9 cellular contexts compared by ENCODE assay signal in genomic region chrX:147913570-147913969, GRCh38. TPM values are rescaled to one million over a fixed set of nuclear protein-coding genes. Genes with fewer than 3 reads are reported as not detected.
DNase-seq lines count a peak whose midpoint lies in the region; ATAC-seq and TF ChIP-seq lines count a peak whose summit lies in the region.
"Had no signal": no experiment of that assay in that cellular context is flagged by ENCODE, and none has a peak within 500 bp of the region (broad histone marks: within the 10 kb centered on the region; RNA-seq: fewer than 3 reads in every experiment).

No MANE protein-coding gene starts in this region.

- TF ChIP-seq EP300 in gastroesophageal sphincter (IDR thresholded peaks at IDR 0.05): no peak

- no peaks in the 10 kb centered on the region for H3K27me3 Mint-ChIP-seq in activated T-cell treated with anti-CD3 and anti-CD28 coated beads, Interleukin-2, amount 50 U/mL, for 24 hours
- H3K27me3 Mint-ChIP-seq in WTC11 (ENCODE audit: low read depth): peaks cover 30% of the 10 kb centered on the region

- H3K4me1 Mint-ChIP-seq in activated T-cell treated with anti-CD3 and anti-CD28 coated beads, Interleukin-2, amount 50 U/mL, for 24 hours (ENCODE audit: low read depth): peaks cover 51% of the 10 kb centered on the region
- H3K4me1 Mint-ChIP-seq in WTC11: peaks cover 41% of the 10 kb centered on the region

- CTCF ChIA-PET in WTC11 (lab: Charles Lee): no interaction called here

- WGBS in spleen, 5 donors: 58 to 72% (median 70%) methylated on average over 6 of the region's 6 CpGs
- WGBS in gastroesophageal sphincter (ENCODE audit: low coverage in 1 of 2), 2 donors: 43 to 69% methylated on average over 4 to 5 of the region's 6 CpGs

- H3K27me3 ChIP-seq in spleen (replicated peaks in 1 of 7) (no peaks in the 10 kb centered on the region), gastroesophageal sphincter (no peaks in the 10 kb centered on the region)

- H3K4me3 Mint-ChIP-seq in activated T-cell treated with anti-CD3 and anti-CD28 coated beads, Interleukin-2, amount 50 U/mL, for 24 hours: peak overlapping the region; percentile 89
- H3K4me3 Mint-ChIP-seq in WTC11: peak overlapping the region; percentile 94

- TF ChIP-seq POLR2A in spleen (IDR thresholded peaks at IDR 0.05) (no peak), gastroesophageal sphincter (IDR thresholded peaks at IDR 0.05) (no peak)

- ATAC-seq in WTC11: no peak
- no peak for ATAC-seq in gastroesophageal sphincter

- no peak for DNase-seq in activated T-cell treated with anti-CD3 and anti-CD28 coated beads, Interleukin-2, amount 50 U/mL, for 24 hours
- DNase-seq in activated T-cell treated with anti-CD3 and anti-CD28 coated beads, Interleukin-2, amount 50 U/mL, for 48 hours: no peak
- no peak for DNase-seq in WTC11 (ENCODE audit: low spot score)
- DNase-seq in foreskin fibroblast: no peak
- no peak for DNase-seq in spleen
- DNase-seq in amniotic stem cell (lab: John Stamatoyannopoulos, UW): no peak
- DNase-seq in KG1 (lab: John Stamatoyannopoulos, UW): no peak
- DNase-seq: C1 segment of cervical spinal cord had no signal

- H3K27ac Mint-ChIP-seq in activated T-cell treated with anti-CD3 and anti-CD28 coated beads, Interleukin-2, amount 50 U/mL, for 24 hours: no peak overlapping the region
- H3K27ac Mint-ChIP-seq in WTC11: 0 out of 2 replicates have a peak overlapping the region, but pooled peaks have one; percentile 19

- H3K9me3 ChIP-seq in spleen: no peaks in the 10 kb centered on the region
- H3K9me3 ChIP-seq in gastroesophageal sphincter: no peaks in the 10 kb centered on the region

- H3K4me3 ChIP-seq in foreskin fibroblast (ENCODE audit: low read depth in 1 of 2, low read length in 2 of 2): peak overlapping the region; percentile 75
- peak overlapping the region in 5 of 8 donors; percentile 57 to 83 (median 61) for H3K4me3 ChIP-seq in spleen
- H3K4me3 ChIP-seq in gastroesophageal sphincter: peak overlapping the region in 1 of 2 donors; percentile 71

- no peaks in the 10 kb centered on the region for H3K9me3 Mint-ChIP-seq in activated T-cell treated with anti-CD3 and anti-CD28 coated beads, Interleukin-2, amount 50 U/mL, for 24 hours
- no peaks in the 10 kb centered on the region for H3K9me3 Mint-ChIP-seq in WTC11

- peaks cover 16 to 66% (median 50%) of the 10 kb centered on the region in 6 donors for H3K4me1 ChIP-seq in spleen
- H3K4me1 ChIP-seq in gastroesophageal sphincter: peaks cover 0 to 45% (median 0%) of the 10 kb centered on the region in 3 donors

- TF ChIP-seq CTCF in WTC11 (IDR thresholded peaks at IDR 0.05) (no peak), foreskin fibroblast (IDR thresholded peaks at IDR 0.05; ENCODE audit: low read depth, low read length) (no peak), spleen (IDR thresholded peaks at IDR 0.05 in 8 of 11, conservative IDR thresholded peaks at IDR 0.05 in 3 of 11) (no peak), gastroesophageal sphincter (IDR thresholded peaks at IDR 0.05) (no peak)

- no peaks in the 10 kb centered on the region for H3K36me3 ChIP-seq in spleen
- no peaks in the 10 kb centered on the region for H3K36me3 ChIP-seq in gastroesophageal sphincter

- peaks cover 5% of the 10 kb centered on the region for H3K36me3 Mint-ChIP-seq in activated T-cell treated with anti-CD3 and anti-CD28 coated beads, Interleukin-2, amount 50 U/mL, for 24 hours (ENCODE audit: low read depth)
- no peaks in the 10 kb centered on the region for H3K36me3 Mint-ChIP-seq in WTC11

- peak overlapping the region in 3 of 8 donors; percentile 94 to 95 (median 95) for H3K27ac ChIP-seq in spleen
- no peak overlapping the region for H3K27ac ChIP-seq in gastroesophageal sphincter

- POLR2A ChIA-PET in WTC11 (lab: Charles Lee): no interaction called here

- intact Hi-C loops in spleen (cut with DNase I; ENCODE audit: low total_unique reads): no loop called here

TF ChIP-seq in WTC11, 78 proteins besides CTCF, POLR2A, EP300 and RAD21:
- no peak for TF ChIP-seq ZMAT4 (CRISPR knock-in tag; IDR thresholded peaks at IDR 0.05)
- no peak for TF ChIP-seq MAX (CRISPR knock-in tag; IDR thresholded peaks at IDR 0.05)
- no peak for TF ChIP-seq STAT6 (CRISPR knock-in tag; conservative IDR thresholded peaks at IDR 0.05; ENCODE audit: low read depth)
- no peak for TF ChIP-seq MYBL2 (CRISPR knock-in tag; IDR thresholded peaks at IDR 0.05)
- TF ChIP-seq E2F4 (CRISPR knock-in tag; IDR thresholded peaks at IDR 0.05; ENCODE audit: borderline replicate concordance, low read depth): no peak
- no peak for TF ChIP-seq MXD4 (CRISPR knock-in tag; IDR thresholded peaks at IDR 0.05; ENCODE audit: borderline replicate concordance)
- no peak for TF ChIP-seq JUN (CRISPR knock-in tag; IDR thresholded peaks at IDR 0.05)
- TF ChIP-seq ETV6 (CRISPR knock-in tag; IDR thresholded peaks at IDR 0.05): no peak
- TF ChIP-seq OVOL2 (CRISPR knock-in tag; IDR thresholded peaks at IDR 0.05; ENCODE audit: borderline replicate concordance): no peak
- no peak for TF ChIP-seq ZNF416 (CRISPR knock-in tag; IDR thresholded peaks at IDR 0.05)
- TF ChIP-seq SOX15 (CRISPR knock-in tag; IDR thresholded peaks at IDR 0.05): no peak
- TF ChIP-seq KAT7 (CRISPR knock-in tag; IDR thresholded peaks at IDR 0.05; ENCODE audit: borderline replicate concordance): no peak
- no peak for TF ChIP-seq ZNF512 (CRISPR knock-in tag; IDR thresholded peaks at IDR 0.05; ENCODE audit: borderline replicate concordance)

RNA-seq across cellular contexts. Expression of gene FMR1, which starts 1.9 kb away (rescaled TPM):
- total RNA-seq in WTC11 (2021) (32.7 to 34.3 TPM (median 33.8 TPM) in 3 replicates), spleen (10 to 100 TPM; 49.6 to 78.4 (median 70.0) TPM), gastroesophageal sphincter (10 to 100 TPM; 23.2 to 36.6 (median 31.5) TPM)
- 10 to 100 TPM; 20.6 to 30.5 (median 25.2) TPM for polyA plus RNA-seq in spleen
